In the genomic region with DNA sequence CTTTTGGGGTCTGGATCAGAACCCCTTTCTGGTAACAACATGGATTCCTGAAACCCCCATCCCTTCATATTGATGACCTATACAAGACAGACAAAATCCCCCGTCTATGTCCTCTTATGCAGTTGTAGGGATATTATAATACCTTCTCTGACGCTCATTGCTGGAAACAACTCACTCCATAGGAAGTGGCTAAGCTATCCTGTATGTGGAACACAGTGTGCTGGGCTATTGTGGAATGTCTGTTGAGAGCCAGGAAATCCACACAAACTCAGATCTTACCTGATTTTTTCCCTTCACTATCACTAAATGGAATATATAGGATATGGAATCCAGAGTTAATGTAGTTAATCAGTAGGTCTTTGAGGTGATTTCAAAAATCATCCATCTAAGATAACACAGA, we compare ENCODE assay signal across 21 cellular contexts. TPM values are rescaled to one million over a fixed set of nuclear protein-coding genes. Genes with fewer than 3 reads are reported as not detected.
DNase-seq lines count a peak whose midpoint lies in the region; ATAC-seq and TF ChIP-seq lines count a peak whose summit lies in the region.
"Had no signal": no experiment of that assay in that cellular context is flagged by ENCODE, and none has a peak within 500 bp of the region (broad histone marks: within the 10 kb centered on the region; RNA-seq: fewer than 3 reads in every experiment).

No MANE protein-coding gene starts in this region.

- TF ChIP-seq EP300 in esophagus muscularis mucosa (IDR thresholded peaks at IDR 0.05) (peak; percentile 80), transverse colon (IDR thresholded peaks at IDR 0.05; ENCODE audit: low read depth) (peak; percentile 74)

- DNase-seq in NCI-H82 (lab: John Stamatoyannopoulos, UW) (peak; percentile 20), NCI-H82 treated with DMSO at 0.1 percent for 48 hours (lab: John Stamatoyannopoulos, UW; ENCODE audit: unreplicated experiment) (no peak), esophagus muscularis mucosa (ENCODE audit: extremely low spot score) (no peak), lower lobe of right lung (no peak), transverse colon (no peak), DMS79 treated with DMSO at 0.1 percent for 48 hours (lab: John Stamatoyannopoulos, UW) (no peak), T-helper 9 cell (no peak)
- no peak for DNase-seq in naive thymus-derived CD8-positive, alpha-beta T cell
- DNase-seq: CD8-positive, alpha-beta memory T cell; DMS 273 treated with DMSO at 0.1 percent for 48 hours; NCI-H1092 treated with DMSO at 0.1 percent for 48 hours; NCI-H1694; NCI-H2107; NCI-H446; NCI-H748 treated with DMSO at 0.1 percent for 48 hours; SHP77 had no signal

- no peaks in the 10 kb centered on the region for H3K4me1 Mint-ChIP-seq in naive thymus-derived CD8-positive, alpha-beta T cell
- H3K4me1 Mint-ChIP-seq: CD8-positive, alpha-beta memory T cell had no signal

- in situ Hi-C loops in transverse colon (cut with MboI; ENCODE audit: low pct_ligation_motif_present in 1 of 4, low pct_unique_long_range_greater_than_20kb in 1 of 4, low sequenced_read_pairs in 3 of 4), result no loop called here

- H3K36me3 Mint-ChIP-seq in naive thymus-derived CD8-positive, alpha-beta T cell, result no peaks in the 10 kb centered on the region
- H3K36me3 Mint-ChIP-seq: CD8-positive, alpha-beta memory T cell had no signal

- POLR2A ChIA-PET in naive thymus-derived CD8-positive, alpha-beta T cell (lab: Charles Lee), result no interaction called here

- H3K27me3 ChIP-seq in esophagus muscularis mucosa (no peaks in the 10 kb centered on the region), lower lobe of right lung (ENCODE audit: low read depth) (no peaks in the 10 kb centered on the region), transverse colon (no peaks in the 10 kb centered on the region)
- H3K27me3 ChIP-seq: BLaER1 had no signal

- WGBS in esophagus muscularis mucosa, result 88% methylated on average over 2 of the region's 2 CpGs
- 92 to 100% methylated on average over 1 to 2 of the region's 2 CpGs for WGBS in transverse colon (ENCODE audit: low coverage in 1 of 2), 2 donors

- no peak overlapping the region for H3K4me3 Mint-ChIP-seq in naive thymus-derived CD8-positive, alpha-beta T cell
- H3K4me3 Mint-ChIP-seq: CD8-positive, alpha-beta memory T cell had no signal

- H3K9me3 ChIP-seq in esophagus muscularis mucosa, result no peaks in the 10 kb centered on the region
- H3K9me3 ChIP-seq in lower lobe of right lung, result no peaks in the 10 kb centered on the region
- H3K9me3 ChIP-seq in transverse colon, result no peaks in the 10 kb centered on the region
- H3K9me3 ChIP-seq: BLaER1 had no signal

- H3K36me3 ChIP-seq in esophagus muscularis mucosa (no peaks in the 10 kb centered on the region), lower lobe of right lung (no peaks in the 10 kb centered on the region), transverse colon (no peaks in the 10 kb centered on the region)
- H3K36me3 ChIP-seq: BLaER1 had no signal

- no peak overlapping the region for H3K27ac Mint-ChIP-seq in naive thymus-derived CD8-positive, alpha-beta T cell

- intact Hi-C loops in esophagus muscularis mucosa (cut with DNase I), result no loop called here
- intact Hi-C loops in lower lobe of right lung (cut with DNase I), result no loop called here
- intact Hi-C loops in transverse colon (cut with DNase I; ENCODE audit: low total_unique reads), result no loop called here

- H3K27me3 Mint-ChIP-seq in naive thymus-derived CD8-positive, alpha-beta T cell, result no peaks in the 10 kb centered on the region
- H3K27me3 Mint-ChIP-seq: CD8-positive, alpha-beta memory T cell had no signal

- H3K27ac ChIP-seq in esophagus muscularis mucosa (replicated peaks in 1 of 4) (peak overlapping the region; percentile 11 to 61 (median 32)), lower lobe of right lung (peak overlapping the region; percentile 48), transverse colon (no peak overlapping the region)
- H3K27ac ChIP-seq: 22Rv1, BLaER1, KMS-11 had no signal

- no peak overlapping the region for H3K4me3 ChIP-seq in esophagus muscularis mucosa
- H3K4me3 ChIP-seq in lower lobe of right lung, result no peak overlapping the region
- H3K4me3 ChIP-seq in transverse colon, result no peak overlapping the region
- H3K4me3 ChIP-seq: BLaER1 had no signal

- no peaks in the 10 kb centered on the region for H3K4me1 ChIP-seq in esophagus muscularis mucosa
- H3K4me1 ChIP-seq in lower lobe of right lung, result no peaks in the 10 kb centered on the region
- no peaks in the 10 kb centered on the region for H3K4me1 ChIP-seq in transverse colon
- H3K4me1 ChIP-seq: BLaER1 had no signal

- peak in 1 of 2 donors; percentile 37 for ATAC-seq in lower lobe of right lung
- ATAC-seq in naive thymus-derived CD8-positive, alpha-beta T cell, result no peak
- ATAC-seq: Panc1 had no signal

- H3K9me3 Mint-ChIP-seq in naive thymus-derived CD8-positive, alpha-beta T cell, result no peaks in the 10 kb centered on the region
- H3K9me3 Mint-ChIP-seq: CD8-positive, alpha-beta memory T cell had no signal

- no peak for TF ChIP-seq CTCF in esophagus muscularis mucosa (IDR thresholded peaks at IDR 0.05)
- TF ChIP-seq CTCF in lower lobe of right lung (IDR thresholded peaks at IDR 0.05), result no peak
- no peak for TF ChIP-seq CTCF in transverse colon (IDR thresholded peaks at IDR 0.05)

- TF ChIP-seq POLR2A in esophagus muscularis mucosa (IDR thresholded peaks at IDR 0.05; ENCODE audit: low read depth) (no peak), transverse colon (IDR thresholded peaks at IDR 0.05) (no peak)

RNA-seq across cellular contexts. Expression of a gene that starts 17.7 kb away (rescaled TPM):
- total RNA-seq in esophagus muscularis mucosa (10 to 100 TPM; 13.7 to 34.3 (median 21.4) TPM), lower lobe of right lung (39.2 TPM), transverse colon (1 to 10 TPM; 3.0 to 5.9 (median 4.7) TPM)
- total RNA-seq in naive thymus-derived CD8-positive, alpha-beta T cell, result under 1 TPM; 0.41 to 0.52 TPM
- polyA plus RNA-seq in naive thymus-derived CD8-positive, alpha-beta T cell, result 1 to 10 TPM in 1 of 3 donors, under 1 TPM in 2; 0.82 to 1.4 (median 0.98) TPM

RNA-seq across cellular contexts. Expression of a gene that starts 24.8 kb away (rescaled TPM):
- total RNA-seq in esophagus muscularis mucosa (1 to 10 TPM in 3 of 4 donors, under 1 TPM in 1; 0.83 to 1.6 (median 1.5) TPM), lower lobe of right lung (68.9 TPM), transverse colon (1,000 to 10,000 TPM in 2 of 4 donors, 100 to 1,000 TPM in 2; 228 to 1,657 (median 1,038) TPM)
- total RNA-seq in naive thymus-derived CD8-positive, alpha-beta T cell, result not detected
- not detected for polyA plus RNA-seq in naive thymus-derived CD8-positive, alpha-beta T cell
- total RNA-seq: CD8-positive, alpha-beta memory T cell had no signal
- polyA plus RNA-seq: CD8-positive, alpha-beta memory T cell had no signal

RNA-seq across cellular contexts. Expression of a gene that starts 26.2 kb away (rescaled TPM):
- total RNA-seq in esophagus muscularis mucosa (not detected), lower lobe of right lung (not detected), transverse colon (not detected)
- not detected for total RNA-seq in naive thymus-derived CD8-positive, alpha-beta T cell
- not detected for polyA plus RNA-seq in naive thymus-derived CD8-positive, alpha-beta T cell
- total RNA-seq: CD8-positive, alpha-beta memory T cell; MCF 10A had no signal
- polyA plus RNA-seq: CD8-positive, alpha-beta memory T cell had no signal

RNA-seq across cellular contexts. Expression of a gene that starts 48.1 kb away (rescaled TPM):
- total RNA-seq in esophagus muscularis mucosa (10 to 100 TPM; 31.6 to 47.2 (median 36.9) TPM), lower lobe of right lung (59.3 TPM), transverse colon (10 to 100 TPM; 13.3 to 35.5 (median 27.6) TPM)
- 10 to 100 TPM; 46.0 to 52.3 TPM for total RNA-seq in naive thymus-derived CD8-positive, alpha-beta T cell
- 10 to 100 TPM; 23.5 to 33.4 (median 24.0) TPM for polyA plus RNA-seq in naive thymus-derived CD8-positive, alpha-beta T cell

RNA-seq across cellular contexts. Expression of a gene that starts 53.0 kb away (rescaled TPM):
- 10 to 100 TPM in 3 of 4 donors, 1 to 10 TPM in 1; 3.5 to 13.0 (median 11.4) TPM for total RNA-seq in esophagus muscularis mucosa
- total RNA-seq in lower lobe of right lung, result 3.4 TPM
- 1 to 10 TPM in 3 of 4 donors, not detected in 1; 1.9 to 7.0 (median 2.3) TPM for total RNA-seq in transverse colon
- total RNA-seq in naive thymus-derived CD8-positive, alpha-beta T cell, result under 1 TPM; 0.33 to 0.65 TPM
- polyA plus RNA-seq in naive thymus-derived CD8-positive, alpha-beta T cell, result under 1 TPM in 1 of 3 donors, not detected in 2; 0.30 TPM
- total RNA-seq: CD8-positive, alpha-beta memory T cell had no signal

Comparison
In these comparisons a context has a peak if more than half of its experiments do, and no peak if none do; other contexts are left out.
1. H3K27ac ChIP-seq: peak in esophagus muscularis mucosa (4 of 4) and lower lobe of right lung (single experiment); none in transverse colon (0 of 4).
2. RNA of a gene that starts 24.8 kb away (total RNA-seq): 228 to 1,657 TPM in transverse colon and 68.9 TPM in lower lobe of right lung (single experiment); 0.83 to 1.6 TPM in esophagus muscularis mucosa and not detected in naive thymus-derived CD8-positive, alpha-beta T cell; every median in the first group is over 10 times any median in the second.